16 cellular contexts compared by ENCODE assay signal in genomic region chr11:31783264-31783663, GRCh38. TPM values are rescaled to one million over a fixed set of nuclear protein-coding genes. Genes with fewer than 3 reads are reported as not detected.
DNase-seq lines count a peak whose midpoint lies in the region; ATAC-seq and TF ChIP-seq lines count a peak whose summit lies in the region.
"Had no signal": no experiment of that assay in that cellular context is flagged by ENCODE, and none has a peak within 500 bp of the region (broad histone marks: within the 10 kb centered on the region; RNA-seq: fewer than 3 reads in every experiment).

No MANE protein-coding gene starts in this region.

- H3K36me3 Mint-ChIP-seq in activated CD4-positive, alpha-beta T cell treated with anti-CD3 and anti-CD28 coated beads, Interleukin-2, amount 10 ng/mL, durations not matched to agents 24 days and 14 days (ENCODE audit: low read depth): no peaks in the 10 kb centered on the region
- H3K36me3 Mint-ChIP-seq in activated CD4-positive, alpha-beta T cell treated with anti-CD3 and anti-CD28 coated beads for 36 hours (ENCODE audit: low read depth): peaks cover 4% of the 10 kb centered on the region
- H3K36me3 Mint-ChIP-seq in endodermal cell (ENCODE audit: low read depth): no peaks in the 10 kb centered on the region

- H3K27ac Mint-ChIP-seq in activated CD4-positive, alpha-beta T cell treated with anti-CD3 and anti-CD28 coated beads, Interleukin-2, amount 10 ng/mL, durations not matched to agents 24 days and 14 days: no peak overlapping the region
- no peak overlapping the region for H3K27ac Mint-ChIP-seq in activated CD4-positive, alpha-beta T cell treated with anti-CD3 and anti-CD28 coated beads for 36 hours
- no peak overlapping the region for H3K27ac Mint-ChIP-seq in endodermal cell
- H3K27ac Mint-ChIP-seq: CD4-positive, CD25-positive, alpha-beta regulatory T cell; GM23338 had no signal

- no peaks in the 10 kb centered on the region for H3K27me3 Mint-ChIP-seq in activated CD4-positive, alpha-beta T cell treated with anti-CD3 and anti-CD28 coated beads, Interleukin-2, amount 10 ng/mL, durations not matched to agents 24 days and 14 days
- no peaks in the 10 kb centered on the region for H3K27me3 Mint-ChIP-seq in activated CD4-positive, alpha-beta T cell treated with anti-CD3 and anti-CD28 coated beads for 36 hours
- no peaks in the 10 kb centered on the region for H3K27me3 Mint-ChIP-seq in endodermal cell (ENCODE audit: insufficient read depth)
- H3K27me3 Mint-ChIP-seq: CD4-positive, CD25-positive, alpha-beta regulatory T cell had no signal

- H3K27me3 ChIP-seq in endodermal cell (ENCODE audit: control insufficient read depth, insufficient read depth, low read length, poor library complexity, severe bottlenecking): no peaks in the 10 kb centered on the region
- no peaks in the 10 kb centered on the region for H3K27me3 ChIP-seq in MM.1S (replicated peaks; ENCODE audit: insufficient read depth, low read length)
- H3K27me3 ChIP-seq: BLaER1 treated with 17β-estradiol and CSF1 and Interleukin-3, amounts not matched to agents 10 nM and 100 nM had no signal

- H3K4me1 Mint-ChIP-seq in activated CD4-positive, alpha-beta T cell treated with anti-CD3 and anti-CD28 coated beads, Interleukin-2, amount 10 ng/mL, durations not matched to agents 24 days and 14 days: no peaks in the 10 kb centered on the region
- H3K4me1 Mint-ChIP-seq in activated CD4-positive, alpha-beta T cell treated with anti-CD3 and anti-CD28 coated beads for 36 hours: no peaks in the 10 kb centered on the region
- H3K4me1 Mint-ChIP-seq in endodermal cell: peaks cover 17% of the 10 kb centered on the region

- POLR2A ChIA-PET in activated CD4-positive, alpha-beta T cell treated with anti-CD3 and anti-CD28 coated beads for 36 hours (lab: Charles Lee): no interaction called here

- H3K9me3 Mint-ChIP-seq in activated CD4-positive, alpha-beta T cell treated with anti-CD3 and anti-CD28 coated beads, Interleukin-2, amount 10 ng/mL, durations not matched to agents 24 days and 14 days: no peaks in the 10 kb centered on the region
- no peaks in the 10 kb centered on the region for H3K9me3 Mint-ChIP-seq in activated CD4-positive, alpha-beta T cell treated with anti-CD3 and anti-CD28 coated beads for 36 hours (ENCODE audit: low read depth)
- H3K9me3 Mint-ChIP-seq in endodermal cell: no peaks in the 10 kb centered on the region
- H3K9me3 Mint-ChIP-seq: CD4-positive, CD25-positive, alpha-beta regulatory T cell; GM23338 had no signal

- no peak for ATAC-seq in activated CD4-positive, alpha-beta T cell treated with anti-CD3 and anti-CD28 coated beads for 36 hours
- no peak for ATAC-seq in GM18873 (IDR thresholded peaks at IDR 0.05; ENCODE audit: low FRiP score, unreplicated experiment)
- ATAC-seq: GM12878, GM23338 had no signal

- H3K36me3 ChIP-seq in endodermal cell (ENCODE audit: control insufficient read depth, insufficient read depth, low read length) (peaks cover 6% of the 10 kb centered on the region), MM.1S (replicated peaks; ENCODE audit: insufficient read depth, low read length) (no peaks in the 10 kb centered on the region)

- H2AFZ ChIP-seq in MM.1S (ENCODE audit: low read length): no peak overlapping the region
- H2AFZ ChIP-seq: GM23338 had no signal

- H4K20me1 ChIP-seq in MM.1S (ENCODE audit: insufficient read depth, low read length): no peaks in the 10 kb centered on the region
- H4K20me1 ChIP-seq: BLaER1 treated with 17β-estradiol and CSF1 and Interleukin-3, amounts not matched to agents 10 nM and 100 nM had no signal

- H3K4me2 ChIP-seq in MM.1S (ENCODE audit: low read depth, low read length): no peak overlapping the region
- H3K4me2 ChIP-seq: BLaER1 treated with 17β-estradiol and CSF1 and Interleukin-3, amounts not matched to agents 10 nM and 100 nM; GM23338 had no signal

- H3F3A ChIP-seq in MM.1S (ENCODE audit: insufficient read depth, low read length): no peaks in the 10 kb centered on the region

- intact Hi-C loops in activated CD4-positive, alpha-beta T cell treated with anti-CD3 and anti-CD28 coated beads, Interleukin-2, amount 10 ng/mL, durations not matched to agents 24 days and 14 days (cut with micrococcal nuclease): no loop called here
- intact Hi-C loops in activated CD4-positive, alpha-beta T cell treated with anti-CD3 and anti-CD28 coated beads for 36 hours (cut with DNase I, micrococcal nuclease): no loop called here

- H3K9me3 ChIP-seq in endodermal cell (ENCODE audit: control insufficient read depth, low read length) (no peaks in the 10 kb centered on the region), MM.1S (replicated peaks; ENCODE audit: insufficient read depth, low read length) (no peaks in the 10 kb centered on the region)
- H3K9me3 ChIP-seq: BLaER1 treated with 17β-estradiol and CSF1 and Interleukin-3, amounts not matched to agents 10 nM and 100 nM had no signal

- H3K9ac ChIP-seq in endodermal cell (ENCODE audit: extremely low read depth, low read length, poor library complexity, severe bottlenecking): no peak overlapping the region
- H3K9ac ChIP-seq in MM.1S (ENCODE audit: low read length): no peak overlapping the region
- H3K9ac ChIP-seq: BLaER1 treated with 17β-estradiol and CSF1 and Interleukin-3, amounts not matched to agents 10 nM and 100 nM had no signal

- no peak overlapping the region for H3K4me3 Mint-ChIP-seq in activated CD4-positive, alpha-beta T cell treated with anti-CD3 and anti-CD28 coated beads, Interleukin-2, amount 10 ng/mL, durations not matched to agents 24 days and 14 days
- no peak overlapping the region for H3K4me3 Mint-ChIP-seq in activated CD4-positive, alpha-beta T cell treated with anti-CD3 and anti-CD28 coated beads for 36 hours
- H3K4me3 Mint-ChIP-seq in endodermal cell: no peak overlapping the region
- H3K4me3 Mint-ChIP-seq: CD4-positive, CD25-positive, alpha-beta regulatory T cell; GM23338 had no signal

- peak; percentile 37 for DNase-seq in activated CD4-positive, alpha-beta T cell treated with anti-CD3 and anti-CD28 coated beads, Interleukin-2, amount 10 ng/mL, durations not matched to agents 24 days and 14 days
- DNase-seq in activated CD4-positive, alpha-beta T cell treated with anti-CD3 and anti-CD28 coated beads for 36 hours: no peak
- DNase-seq in NCI-H446 treated with DMSO at 0.1 percent for 48 hours (lab: John Stamatoyannopoulos, UW) (peak; percentile 36), endodermal cell (peak; percentile 56), midbrain (lab: John Stamatoyannopoulos, UW) (no peak), putamen (ENCODE audit: low spot score) (no peak), MM.1S (no peak)
- DNase-seq: 8988T; Calu3; CD4-positive, CD25-positive, alpha-beta regulatory T cell; DMS 273 treated with DMSO at 0.1 percent for 48 hours; H7 had no signal

- H3K79me2 ChIP-seq in MM.1S (ENCODE audit: low read length): no peaks in the 10 kb centered on the region

- no peak for TF ChIP-seq CTCF in endodermal cell (conservative IDR thresholded peaks at IDR 0.05)
- TF ChIP-seq CTCF in MM.1S (IDR thresholded peaks at IDR 0.05; ENCODE audit: low read length): no peak

- 94 to 96% methylated on average over 6 to 7 of the region's 7 CpGs for WGBS in endodermal cell (ENCODE audit: insufficient coverage in 1 of 2, insufficient read length in 1 of 2), 2 experiments

- H3K4me1 ChIP-seq in endodermal cell (ENCODE audit: control insufficient read depth, insufficient read depth, low read length): no peaks in the 10 kb centered on the region
- no peaks in the 10 kb centered on the region for H3K4me1 ChIP-seq in MM.1S (ENCODE audit: low read length)
- H3K4me1 ChIP-seq: BLaER1 treated with 17β-estradiol and CSF1 and Interleukin-3, amounts not matched to agents 10 nM and 100 nM had no signal

- no peak overlapping the region for H3K4me3 ChIP-seq in endodermal cell (ENCODE audit: low read length)
- no peak overlapping the region for H3K4me3 ChIP-seq in MM.1S (ENCODE audit: low read length)
- H3K4me3 ChIP-seq: BLaER1 treated with 17β-estradiol and CSF1 and Interleukin-3, amounts not matched to agents 10 nM and 100 nM; GM12878; GM23338 had no signal

- CTCF ChIA-PET in activated CD4-positive, alpha-beta T cell treated with anti-CD3 and anti-CD28 coated beads for 36 hours (lab: Charles Lee): no interaction called here

- no peaks in the 10 kb centered on the region for H3K9me2 ChIP-seq in MM.1S (replicated peaks; ENCODE audit: insufficient read depth, low read length)

- no peak overlapping the region for H3K27ac ChIP-seq in endodermal cell (ENCODE audit: low read depth, low read length)
- no peak overlapping the region for H3K27ac ChIP-seq in MM.1S (ENCODE audit: low read length)
- H3K27ac ChIP-seq: BLaER1 treated with 17β-estradiol and CSF1 and Interleukin-3, amounts not matched to agents 10 nM and 100 nM had no signal

RNA-seq across cellular contexts. Expression of gene PAX6, which starts 27.9 kb away (rescaled TPM):
- not detected in 2 replicates for total RNA-seq in activated CD4-positive, alpha-beta T cell treated with anti-CD3 and anti-CD28 coated beads, Interleukin-2, amount 10 ng/mL, durations not matched to agents 24 days and 14 days
- under 1 TPM in 1 of 2 experiments, not detected in 1; 0.07 TPM for total RNA-seq in activated CD4-positive, alpha-beta T cell treated with anti-CD3 and anti-CD28 coated beads for 36 hours
- 1 to 10 TPM; 5.4 to 6.8 TPM for total RNA-seq in endodermal cell
- polyA plus RNA-seq in endodermal cell (2013, experiment 1 of 2): 37.3 TPM
- 27.0 TPM for polyA plus RNA-seq in endodermal cell (2013, experiment 2 of 2)
- total RNA-seq: CD4-positive, CD25-positive, alpha-beta regulatory T cell had no signal
- polyA plus RNA-seq: CD4-positive, CD25-positive, alpha-beta regulatory T cell had no signal

Comparison
In these comparisons a context has a peak if more than half of its experiments do, and no peak if none do; other contexts are left out.
1. DNase-seq: peak in activated CD4-positive, alpha-beta T cell treated with anti-CD3 and anti-CD28 coated beads, Interleukin-2, amount 10 ng/mL, durations not matched to agents 24 days and 14 days (single experiment), NCI-H446 treated with DMSO at 0.1 percent for 48 hours (single experiment) and endodermal cell (single experiment); none in activated CD4-positive, alpha-beta T cell treated with anti-CD3 and anti-CD28 coated beads for 36 hours (single experiment), midbrain (single experiment), putamen (single experiment) and MM.1S (single experiment).